1 cellular context compared by ENCODE assay signal in the genomic region with DNA sequence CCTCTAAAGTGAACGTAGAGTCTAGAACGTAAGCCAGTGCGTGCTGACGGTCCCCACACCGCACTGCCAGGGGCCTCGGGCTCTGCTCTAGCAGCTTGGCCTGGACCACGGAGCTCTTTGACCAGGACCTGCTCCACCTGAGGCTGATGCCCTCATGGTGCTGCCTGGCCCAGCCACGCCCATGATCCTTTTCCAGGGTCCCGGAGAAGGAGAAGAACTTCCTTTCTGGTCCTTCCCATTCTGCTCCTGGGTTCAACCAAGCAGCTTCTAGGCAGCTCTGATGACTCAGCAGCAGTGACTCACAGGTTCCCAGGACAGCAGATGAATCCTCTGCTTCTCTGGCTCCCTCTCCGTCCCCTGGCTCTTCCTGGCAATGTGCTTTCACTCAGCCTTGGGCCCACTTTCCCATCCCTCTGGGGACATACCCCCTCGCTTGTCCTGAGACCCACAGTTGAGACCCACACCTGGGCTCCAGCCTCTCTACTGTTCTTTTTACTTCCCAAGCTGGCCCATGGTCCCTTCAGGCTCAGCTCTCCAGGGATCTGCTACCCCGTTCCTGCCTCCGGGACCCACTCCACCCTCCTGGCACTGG.
TF ChIP-seq lines count a peak whose summit lies in the region.

No MANE protein-coding gene starts in this region.

TF ChIP-seq in IMR-90, 13 proteins besides CTCF, POLR2A, EP300 and RAD21:
- TF ChIP-seq MAFK (IDR thresholded peaks at IDR 0.05; ENCODE audit: low read depth, low read length) (peak; percentile 82), MXI1 (IDR thresholded peaks at IDR 0.05; ENCODE audit: borderline replicate concordance, low read depth, low read length) (no peak), NFE2L2 (IDR thresholded peaks at IDR 0.05; ENCODE audit: low read depth, low read length) (peak; percentile 80), SMC3 (IDR thresholded peaks at IDR 0.05; ENCODE audit: low read depth, low read length) (peak; percentile 9; the same call in 1 of the 2 replicates), RCOR1 (IDR thresholded peaks at IDR 0.05; ENCODE audit: insufficient replicate concordance, low read length) (no peak), RFX5 (IDR thresholded peaks at IDR 0.05; ENCODE audit: low read depth, low read length) (no peak), FOS (IDR thresholded peaks at IDR 0.05; ENCODE audit: low read depth, low read length) (peak; percentile 93)
TF ChIP-seq in IMR-90: peak in this region for 4.
